ENCODE assay signal across 1 cellular context in the genomic region with DNA sequence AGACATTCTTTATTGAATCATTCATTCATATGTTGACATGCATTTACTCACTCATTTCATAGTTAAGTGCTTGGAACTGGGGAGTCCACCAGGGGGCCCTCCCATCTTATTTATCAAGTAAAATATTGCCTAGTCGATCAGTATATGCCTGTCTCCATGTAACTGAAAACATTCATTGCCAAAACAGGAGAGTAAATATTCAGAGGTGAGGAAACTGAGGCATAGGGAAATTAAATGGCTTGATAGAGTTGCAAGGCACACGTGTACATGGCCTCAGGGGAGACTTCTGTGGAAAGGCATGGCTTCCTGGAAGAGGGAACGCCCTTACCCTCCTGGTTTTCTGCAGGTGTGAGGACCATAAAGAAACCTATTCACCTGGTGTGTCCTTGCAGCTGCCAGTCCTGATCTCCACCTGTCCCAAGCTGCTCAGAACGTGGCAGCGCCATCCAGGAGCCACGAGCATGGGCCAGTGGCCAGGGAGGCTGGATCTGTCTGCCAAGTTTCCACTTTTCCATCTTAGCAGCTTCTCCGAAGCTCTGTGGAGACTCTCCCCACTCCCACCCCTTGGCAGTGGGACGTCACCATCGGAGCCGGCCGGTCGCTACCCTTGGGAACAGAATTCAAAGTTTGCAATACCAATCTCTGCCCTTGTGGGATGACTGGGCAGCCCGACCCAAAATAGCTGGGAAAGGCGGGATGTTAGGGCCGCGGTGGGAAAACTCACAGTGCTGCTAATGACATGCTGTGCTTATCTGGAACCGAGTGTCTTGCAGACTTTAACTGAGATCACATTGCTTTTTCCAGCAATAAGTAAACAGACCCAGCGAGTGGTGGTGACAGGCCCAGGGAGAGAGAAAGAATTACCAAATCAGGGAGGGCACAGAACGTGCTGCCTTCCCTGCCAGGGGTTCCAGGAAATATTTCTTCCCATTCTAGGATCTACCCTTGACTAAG.
TF ChIP-seq lines count a peak whose summit lies in the region.

No MANE protein-coding gene starts in this region.

TF ChIP-seq in HEK293, 187 proteins besides CTCF, POLR2A, EP300 and RAD21 (continued from another document):
- TF ChIP-seq, protein P1, sequence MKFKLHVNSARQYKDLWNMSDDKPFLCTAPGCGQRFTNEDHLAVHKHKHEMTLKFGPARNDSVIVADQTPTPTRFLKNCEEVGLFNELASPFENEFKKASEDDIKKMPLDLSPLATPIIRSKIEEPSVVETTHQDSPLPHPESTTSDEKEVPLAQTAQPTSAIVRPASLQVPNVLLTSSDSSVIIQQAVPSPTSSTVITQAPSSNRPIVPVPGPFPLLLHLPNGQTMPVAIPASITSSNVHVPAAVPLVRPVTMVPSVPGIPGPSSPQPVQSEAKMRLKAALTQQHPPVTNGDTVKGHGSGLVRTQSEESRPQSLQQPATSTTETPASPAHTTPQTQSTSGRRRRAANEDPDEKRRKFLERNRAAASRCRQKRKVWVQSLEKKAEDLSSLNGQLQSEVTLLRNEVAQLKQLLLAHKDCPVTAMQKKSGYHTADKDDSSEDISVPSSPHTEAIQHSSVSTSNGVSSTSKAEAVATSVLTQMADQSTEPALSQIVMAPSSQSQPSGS (tag by site-specific recombination; IDR thresholded peaks at IDR 0.05; ENCODE audit: low read depth) = no peak
- TF ChIP-seq ZNF558 (tag by site-specific recombination; IDR thresholded peaks at IDR 0.05) (no peak), ZNF16 (tag by site-specific recombination; IDR thresholded peaks at IDR 0.05; ENCODE audit: low read depth) (no peak), ZNF433 (tag by site-specific recombination; IDR thresholded peaks at IDR 0.05; ENCODE audit: low read depth) (no peak), ZNF561 (tag by site-specific recombination; IDR thresholded peaks at IDR 0.05; ENCODE audit: borderline replicate concordance) (no peak), MYNN (tag by site-specific recombination; IDR thresholded peaks at IDR 0.05; ENCODE audit: borderline replicate concordance) (no peak)
- TF ChIP-seq, protein P2, sequence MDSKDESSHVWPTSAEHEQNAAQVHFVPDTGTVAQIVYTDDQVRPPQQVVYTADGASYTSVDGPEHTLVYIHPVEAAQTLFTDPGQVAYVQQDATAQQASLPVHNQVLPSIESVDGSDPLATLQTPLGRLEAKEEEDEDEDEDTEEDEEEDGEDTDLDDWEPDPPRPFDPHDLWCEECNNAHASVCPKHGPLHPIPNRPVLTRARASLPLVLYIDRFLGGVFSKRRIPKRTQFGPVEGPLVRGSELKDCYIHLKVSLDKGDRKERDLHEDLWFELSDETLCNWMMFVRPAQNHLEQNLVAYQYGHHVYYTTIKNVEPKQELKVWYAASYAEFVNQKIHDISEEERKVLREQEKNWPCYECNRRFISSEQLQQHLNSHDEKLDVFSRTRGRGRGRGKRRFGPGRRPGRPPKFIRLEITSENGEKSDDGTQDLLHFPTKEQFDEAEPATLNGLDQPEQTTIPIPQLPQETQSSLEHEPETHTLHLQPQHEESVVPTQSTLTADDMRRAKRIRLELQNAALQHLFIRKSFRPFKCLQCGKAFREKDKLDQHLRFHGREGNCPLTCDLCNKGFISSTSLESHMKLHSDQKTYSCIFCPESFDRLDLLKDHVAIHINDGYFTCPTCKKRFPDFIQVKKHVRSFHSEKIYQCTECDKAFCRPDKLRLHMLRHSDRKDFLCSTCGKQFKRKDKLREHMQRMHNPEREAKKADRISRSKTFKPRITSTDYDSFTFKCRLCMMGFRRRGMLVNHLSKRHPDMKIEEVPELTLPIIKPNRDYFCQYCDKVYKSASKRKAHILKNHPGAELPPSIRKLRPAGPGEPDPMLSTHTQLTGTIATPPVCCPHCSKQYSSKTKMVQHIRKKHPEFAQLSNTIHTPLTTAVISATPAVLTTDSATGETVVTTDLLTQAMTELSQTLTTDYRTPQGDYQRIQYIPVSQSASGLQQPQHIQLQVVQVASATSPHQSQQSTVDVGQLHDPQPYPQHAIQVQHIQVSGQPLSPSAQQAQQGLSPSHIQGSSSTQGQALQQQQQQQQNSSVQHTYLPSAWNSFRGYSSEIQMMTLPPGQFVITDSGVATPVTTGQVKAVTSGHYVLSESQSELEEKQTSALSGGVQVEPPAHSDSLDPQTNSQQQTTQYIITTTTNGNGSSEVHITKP (tag by site-specific recombination; IDR thresholded peaks at IDR 0.05) = peak; percentile 62; the same call in 1 of the 2 replicates
